ENCODE assay signal across 18 cellular contexts in genomic region chr13:111385182-111385857, GRCh38.
DNase-seq lines count a peak whose midpoint lies in the region; ATAC-seq and TF ChIP-seq lines count a peak whose summit lies in the region.
"Had no signal": no experiment of that assay in that cellular context is flagged by ENCODE, and none has a peak within 500 bp of the region (broad histone marks: within the 10 kb centered on the region; RNA-seq: fewer than 3 reads in every experiment).

No MANE protein-coding gene starts in this region.

- no peaks in the 10 kb centered on the region for H3F3A ChIP-seq in PC-3 (ENCODE audit: low read length, unreplicated experiment)

- peak overlapping the region; percentile 66 to 88 (median 76) for H3K4me3 Mint-ChIP-seq in naive thymus-derived CD8-positive, alpha-beta T cell
- H3K4me3 Mint-ChIP-seq: activated CD4-positive, alpha-beta memory T cell treated with anti-CD3 and anti-CD28 coated beads, Interleukin-2, amount 10 ng/mL, durations not matched to agents 7 days and 5 days; memory B cell; neural crest cell had no signal

- ATAC-seq in DND-41 (ENCODE audit: insufficient read depth, low read depth) (peak; percentile 47; the same call in 1 of the 3 replicates), PC-3 (no peak)
- ATAC-seq in naive thymus-derived CD8-positive, alpha-beta T cell, result no peak

- H3K27me3 Mint-ChIP-seq in naive thymus-derived CD8-positive, alpha-beta T cell, result peaks cover 0 to 3% (median 0%) of the 10 kb centered on the region in 5 donors

- H3K27ac Mint-ChIP-seq in naive thymus-derived CD8-positive, alpha-beta T cell, result peak overlapping the region in 9 of 10 donors; percentile 8 to 96 (median 86)
- H3K27ac Mint-ChIP-seq: activated CD4-positive, alpha-beta memory T cell treated with anti-CD3 and anti-CD28 coated beads, Interleukin-2, amount 10 ng/mL, durations not matched to agents 7 days and 5 days; memory B cell had no signal

- no peaks in the 10 kb centered on the region for H3K9me3 Mint-ChIP-seq in naive thymus-derived CD8-positive, alpha-beta T cell
- H3K9me3 Mint-ChIP-seq: activated CD4-positive, alpha-beta memory T cell treated with anti-CD3 and anti-CD28 coated beads, Interleukin-2, amount 10 ng/mL, durations not matched to agents 7 days and 5 days; memory B cell had no signal

- intact Hi-C loops in PC-3 (cut with micrococcal nuclease), result no loop called here

- H3K4me1 ChIP-seq in DND-41 (ENCODE audit: insufficient read depth, low read length) (peaks cover 7% of the 10 kb centered on the region), PC-3 (ENCODE audit: insufficient read depth, low read length) (no peaks in the 10 kb centered on the region)
- H3K4me1 ChIP-seq: Caco-2, Peyer's patch had no signal

- no peaks in the 10 kb centered on the region for H3K9me3 ChIP-seq in DND-41 (ENCODE audit: insufficient read depth, low read length, severe bottlenecking)
- H3K9me3 ChIP-seq in PC-3 (ENCODE audit: low read length), result no peaks in the 10 kb centered on the region
- H3K9me3 ChIP-seq: Caco-2, Peyer's patch, SK-N-SH had no signal

- H3K4me3 ChIP-seq in DND-41 (ENCODE audit: low read depth in 1 of 2, low read length in 2 of 2), result no peak overlapping the region
- H3K4me3 ChIP-seq in PC-3 (ENCODE audit: low read length), result no peak overlapping the region
- H3K4me3 ChIP-seq: Peyer's patch had no signal

- DNase-seq in activated CD8-positive, alpha-beta memory T cell treated with anti-CD3 and anti-CD28 coated beads for 24 hours, result peak; percentile 53
- DNase-seq in activated CD8-positive, alpha-beta memory T cell treated with anti-CD3 and anti-CD28 coated beads, Interleukin-2, amount 50 U/mL, for 4 hours, result no peak
- DNase-seq in DND-41 (no peak), NCI-H748 (lab: John Stamatoyannopoulos, UW; ENCODE audit: unreplicated experiment) (peak; percentile 94), DMS79 treated with DMSO at 0.1 percent for 48 hours (lab: John Stamatoyannopoulos, UW) (no peak), PC-3 (no peak)
- DNase-seq in naive thymus-derived CD8-positive, alpha-beta T cell, result no peak
- DNase-seq in stimulated activated CD4-positive, alpha-beta T cell treated with anti-CD3 and anti-CD28 coated beads, Interleukin-12 subunit alpha, Interleukin-12 subunit beta, amount 100 ng/mL, for 4 hours, result no peak
- DNase-seq: ACHN; activated CD4-positive, alpha-beta memory T cell treated with anti-CD3 and anti-CD28 coated beads, Interleukin-2, amount 10 ng/mL, durations not matched to agents 7 days and 5 days; Caco-2; GF-D8; NCI-H2029; NCI-H82; SK-N-SH had no signal

- no peak overlapping the region for H3K4me2 ChIP-seq in DND-41 (ENCODE audit: insufficient read depth, low read length)
- H3K4me2 ChIP-seq in PC-3 (ENCODE audit: low read length), result no peak overlapping the region
- H3K4me2 ChIP-seq: SK-N-SH had no signal

- TF ChIP-seq CTCF in DND-41 (IDR thresholded peaks at IDR 0.05; ENCODE audit: borderline replicate concordance, extremely low read depth, low read length, poor library complexity, severe bottlenecking) (no peak), PC-3 (conservative IDR thresholded peaks at IDR 0.05; ENCODE audit: low read depth, low read length) (no peak)

- no peaks in the 10 kb centered on the region for H3K9me2 ChIP-seq in PC-3 (replicated peaks; ENCODE audit: low read length)
- H3K9me2 ChIP-seq: SK-N-SH had no signal

- POLR2A ChIA-PET in naive thymus-derived CD8-positive, alpha-beta T cell (lab: Charles Lee), result no interaction called here
- POLR2A ChIA-PET in PC-3 (lab: Charles Lee; ENCODE audit: unreplicated experiment), result no interaction called here

- CTCF ChIA-PET in PC-3 (lab: Charles Lee), result no interaction called here

- BruUV-seq in PC-3 (replicated peaks; lab: Mats Ljungman, UMichigan), result no TSS peak

- H3K27ac ChIP-seq in DND-41 (ENCODE audit: low read length) (no peak overlapping the region), PC-3 (ENCODE audit: low read length) (no peak overlapping the region)
- H3K27ac ChIP-seq: Peyer's patch had no signal

- no peak overlapping the region for H3K9ac ChIP-seq in DND-41 (ENCODE audit: low read depth, low read length)
- no peak overlapping the region for H3K9ac ChIP-seq in PC-3 (ENCODE audit: low read length)
- H3K9ac ChIP-seq: SK-N-SH had no signal

- H3K36me3 ChIP-seq in DND-41 (ENCODE audit: insufficient read depth, low read length), result no peaks in the 10 kb centered on the region
- no peaks in the 10 kb centered on the region for H3K36me3 ChIP-seq in PC-3 (ENCODE audit: low read depth, low read length)
- H3K36me3 ChIP-seq: Peyer's patch had no signal

- no peaks in the 10 kb centered on the region for H3K36me3 Mint-ChIP-seq in naive thymus-derived CD8-positive, alpha-beta T cell
- H3K36me3 Mint-ChIP-seq: memory B cell had no signal

- H3K79me2 ChIP-seq in DND-41 (ENCODE audit: insufficient read depth, low read length) (no peaks in the 10 kb centered on the region), PC-3 (ENCODE audit: low read length) (no peaks in the 10 kb centered on the region)

- H2AFZ ChIP-seq in DND-41 (ENCODE audit: low read depth, low read length) (no peak overlapping the region), PC-3 (ENCODE audit: low read length) (no peak overlapping the region)

- H3K27me3 ChIP-seq in DND-41 (ENCODE audit: insufficient read depth, low read length, poor library complexity), result peaks cover 4% of the 10 kb centered on the region
- peaks cover 7% of the 10 kb centered on the region for H3K27me3 ChIP-seq in PC-3 (ENCODE audit: low read length)
- H3K27me3 ChIP-seq: Peyer's patch had no signal

- H3K4me1 Mint-ChIP-seq in naive thymus-derived CD8-positive, alpha-beta T cell, result peaks cover 23 to 57% (median 45%) of the 10 kb centered on the region in 4 donors

- H4K20me1 ChIP-seq in DND-41 (ENCODE audit: insufficient read depth, low read length) (peaks cover 10% of the 10 kb centered on the region; the same call in 1 of the 2 replicates), PC-3 (ENCODE audit: low read length) (no peaks in the 10 kb centered on the region)

Comparison
In these comparisons a context has a peak if more than half of its experiments do, and no peak if none do; other contexts are left out.
1. DNase-seq: peak in activated CD8-positive, alpha-beta memory T cell treated with anti-CD3 and anti-CD28 coated beads for 24 hours (single experiment) and NCI-H748 (single experiment); none in activated CD8-positive, alpha-beta memory T cell treated with anti-CD3 and anti-CD28 coated beads, Interleukin-2, amount 50 U/mL, for 4 hours (single experiment), DND-41 (single experiment), naive thymus-derived CD8-positive, alpha-beta T cell (0 of 10), stimulated activated CD4-positive, alpha-beta T cell treated with anti-CD3 and anti-CD28 coated beads, Interleukin-12 subunit alpha, Interleukin-12 subunit beta, amount 100 ng/mL, for 4 hours (single experiment), DMS79 treated with DMSO at 0.1 percent for 48 hours (single experiment) and PC-3 (single experiment).